In genomic region chr7:144311218-144311617, GRCh38 we compare ENCODE assay signal across 1 cellular context. TPM values are rescaled to one million over a fixed set of nuclear protein-coding genes. Genes with fewer than 3 reads are reported as not detected.
"Had no signal": no experiment of that assay in that cellular context is flagged by ENCODE, and none has a peak within 500 bp of the region (broad histone marks: within the 10 kb centered on the region; RNA-seq: fewer than 3 reads in every experiment).

No MANE protein-coding gene starts in this region.

RNA-seq across cellular contexts. Expression of gene OR2A1, which starts 1.0 kb away (rescaled TPM):
- polyA plus RNA-seq: foreskin keratinocyte had no signal
